In the genomic region with DNA sequence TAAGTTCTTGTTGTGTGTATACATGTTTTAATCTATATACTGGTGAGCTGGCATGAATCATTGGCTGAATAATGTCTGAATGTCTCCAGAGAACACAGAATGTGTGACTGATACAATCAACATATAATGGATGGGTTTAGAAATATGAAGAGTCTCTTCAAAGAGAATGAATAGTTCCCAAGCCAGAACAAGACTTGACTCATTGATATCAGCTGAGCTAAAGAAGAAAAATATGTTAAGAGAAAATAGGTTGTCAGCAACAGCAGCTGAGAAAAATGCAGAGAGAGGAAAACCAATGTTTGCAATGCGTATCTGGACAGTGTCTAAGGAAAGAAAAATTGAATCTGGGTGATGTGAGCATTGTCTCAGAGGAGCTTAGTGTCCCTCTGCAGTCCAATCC, we compare ENCODE assay signal across 30 cellular contexts.
DNase-seq lines count a peak whose midpoint lies in the region; ATAC-seq and TF ChIP-seq lines count a peak whose summit lies in the region.
"Had no signal": no experiment of that assay in that cellular context is flagged by ENCODE, and none has a peak within 500 bp of the region (broad histone marks: within the 10 kb centered on the region; RNA-seq: fewer than 3 reads in every experiment).

No MANE protein-coding gene starts in this region.

- DNase-seq in NCI-H226 (peak; percentile 57), brain microvascular endothelial cell (peak; percentile 69), fibroblast of mammary gland (ENCODE audit: low read depth) (peak; percentile 39), neuronal stem cell (ENCODE audit: low spot score) (no peak), DMS53 treated with DMSO at 0.1 percent for 48 hours (lab: John Stamatoyannopoulos, UW; ENCODE audit: unreplicated experiment) (no peak), upper lobe of left lung (no peak)
- no peak for DNase-seq in activated T-cell treated with anti-CD3 and anti-CD28 coated beads, Interleukin-2, amount 50 U/mL, for 72 hours
- DNase-seq: activated CD4-positive, alpha-beta T cell treated with anti-CD3 and anti-CD28 coated beads, Interleukin-2, amount 10 ng/mL, durations not matched to agents 24 days and 14 days; activated CD8-positive, alpha-beta memory T cell treated with anti-CD3 and anti-CD28 coated beads, Interleukin-2, amount 10 ng/mL, durations not matched to agents 7 days and 5 days; activated naive CD4-positive, alpha-beta T cell treated with Interleukin-2 at 50 U/mL for 16 hours; adrenal gland; C1 segment of cervical spinal cord; cortex of kidney; DND-41; endodermal cell; heart right ventricle; KBM-7; left cardiac atrium; MM.1S; NCI-H2081 treated with DMSO at 0.1 percent for 48 hours; NCI-H446; right lobe of liver; stimulated activated CD4-positive, alpha-beta T cell treated with anti-CD3 and anti-CD28 coated beads, Interleukin-12 subunit alpha, Interleukin-12 subunit beta, amount 100 ng/mL, for 4 hours; stimulated activated CD4-positive, alpha-beta T cell treated with anti-CD3 and anti-CD28 coated beads, Interleukin-4, amount 100 ng/mL, for 1 hour had no signal

- no peaks in the 10 kb centered on the region for H3K27me3 ChIP-seq in brain microvascular endothelial cell (replicated peaks)
- H3K27me3 ChIP-seq in neuronal stem cell (ENCODE audit: control insufficient read depth in 3 of 3, insufficient read depth in 3 of 3, low read depth in 1 of 3, low read length in 3 of 3): no peaks in the 10 kb centered on the region
- H3K27me3 ChIP-seq in upper lobe of left lung: no peaks in the 10 kb centered on the region
- H3K27me3 ChIP-seq: adrenal gland, breast epithelium, heart right ventricle, neutrophil, right lobe of liver had no signal

- H2BK15ac ChIP-seq in neuronal stem cell (ENCODE audit: low read length): no peak overlapping the region

- ATAC-seq in activated T-cell treated with anti-CD3 and anti-CD28 coated beads, Interleukin-2, amount 50 U/mL, for 72 hours (replicated peaks in 1 of 2): no peak
- ATAC-seq in GM18861 (IDR thresholded peaks at IDR 0.05; ENCODE audit: unreplicated experiment) (no peak), upper lobe of left lung (ENCODE audit: low FRiP score in 2 of 2) (no peak)
- ATAC-seq: activated CD8-positive, alpha-beta memory T cell treated with anti-CD3 and anti-CD28 coated beads, Interleukin-2, amount 10 ng/mL, durations not matched to agents 7 days and 5 days; heart right ventricle; left cardiac atrium; right lobe of liver; Right ventricle myocardium inferior had no signal

- H3K9ac ChIP-seq in neuronal stem cell (ENCODE audit: low read depth, low read length, poor library complexity): no peak overlapping the region

- H3K4me1 ChIP-seq in neuronal stem cell (ENCODE audit: control insufficient read depth in 2 of 2, insufficient read depth in 1 of 2, low read depth in 1 of 2, low read length in 2 of 2) (no peaks in the 10 kb centered on the region), upper lobe of left lung (no peaks in the 10 kb centered on the region)
- H3K4me1 ChIP-seq: adrenal gland, breast epithelium, HAP-1, heart right ventricle, right lobe of liver had no signal

- no peak overlapping the region for H2AK5ac ChIP-seq in neuronal stem cell (ENCODE audit: low read depth, low read length)

- no peak overlapping the region for H2BK12ac ChIP-seq in neuronal stem cell (ENCODE audit: low read length)

- no peaks in the 10 kb centered on the region for H3K4me1 Mint-ChIP-seq in activated T-cell treated with anti-CD3 and anti-CD28 coated beads, Interleukin-2, amount 50 U/mL, for 72 hours (ENCODE audit: low read depth)
- H3K4me1 Mint-ChIP-seq: activated CD4-positive, alpha-beta T cell treated with anti-CD3 and anti-CD28 coated beads, Interleukin-2, amount 10 ng/mL, durations not matched to agents 24 days and 14 days; activated CD8-positive, alpha-beta memory T cell treated with anti-CD3 and anti-CD28 coated beads, Interleukin-2, amount 10 ng/mL, durations not matched to agents 7 days and 5 days had no signal

- peak overlapping the region; percentile 19 for H2AFZ ChIP-seq in neuronal stem cell (ENCODE audit: low read length)

- H3K4me3 ChIP-seq in brain microvascular endothelial cell (ENCODE audit: low read depth, low read length) (no peak overlapping the region), fibroblast of mammary gland (ENCODE audit: control insufficient read depth, low read depth, low read length) (no peak overlapping the region), neuronal stem cell (ENCODE audit: low read length in 2 of 2) (no peak overlapping the region), upper lobe of left lung (no peak overlapping the region)
- H3K4me3 ChIP-seq: adrenal gland, breast epithelium, HAP-1, heart right ventricle, right lobe of liver had no signal

- H3K4me2 ChIP-seq in neuronal stem cell (ENCODE audit: insufficient read depth, low read length, poor library complexity, severe bottlenecking): no peak overlapping the region

- TF ChIP-seq POLR2A in upper lobe of left lung (IDR thresholded peaks at IDR 0.05): no peak

- no peak overlapping the region for H4K8ac ChIP-seq in neuronal stem cell (ENCODE audit: low read depth, low read length)

- no peak overlapping the region for H3K27ac Mint-ChIP-seq in activated T-cell treated with anti-CD3 and anti-CD28 coated beads, Interleukin-2, amount 50 U/mL, for 72 hours
- H3K27ac Mint-ChIP-seq: activated CD4-positive, alpha-beta T cell treated with anti-CD3 and anti-CD28 coated beads, Interleukin-2, amount 10 ng/mL, durations not matched to agents 24 days and 14 days; activated CD8-positive, alpha-beta memory T cell treated with anti-CD3 and anti-CD28 coated beads, Interleukin-2, amount 10 ng/mL, durations not matched to agents 7 days and 5 days; endodermal cell; T-helper 2 cell treated with Interferon-gamma antibody and Interleukin-4, amounts not matched to agents 5 μg/mL and 100 μg/mL, for 36 hours had no signal

- no peak overlapping the region for H3K4ac ChIP-seq in neuronal stem cell (ENCODE audit: low read length)

- no peaks in the 10 kb centered on the region for H3K36me3 Mint-ChIP-seq in activated T-cell treated with anti-CD3 and anti-CD28 coated beads, Interleukin-2, amount 50 U/mL, for 72 hours (ENCODE audit: insufficient read depth in 2 of 2)
- H3K36me3 Mint-ChIP-seq: activated CD8-positive, alpha-beta memory T cell treated with anti-CD3 and anti-CD28 coated beads, Interleukin-2, amount 10 ng/mL, durations not matched to agents 7 days and 5 days had no signal

- H3K9me3 ChIP-seq in neuronal stem cell (replicated peaks in 1 of 2; ENCODE audit: control insufficient read depth in 2 of 2, insufficient read depth in 1 of 2, low read depth in 1 of 2, low read length in 2 of 2): no peaks in the 10 kb centered on the region
- no peaks in the 10 kb centered on the region for H3K9me3 ChIP-seq in upper lobe of left lung
- H3K9me3 ChIP-seq: adrenal gland, breast epithelium, HAP-1, heart right ventricle, neutrophil, right lobe of liver had no signal

- H2BK120ac ChIP-seq in neuronal stem cell (ENCODE audit: low read depth, low read length): no peak overlapping the region

- H3K27ac ChIP-seq in brain microvascular endothelial cell (peak overlapping the region; percentile 54), neuronal stem cell (replicated peaks; ENCODE audit: low read length) (no peak overlapping the region), upper lobe of left lung (no peak overlapping the region)
- H3K27ac ChIP-seq: adrenal gland, breast epithelium, heart right ventricle, neutrophil, right lobe of liver had no signal

- H3K27me3 Mint-ChIP-seq in activated T-cell treated with anti-CD3 and anti-CD28 coated beads, Interleukin-2, amount 50 U/mL, for 72 hours (ENCODE audit: low read depth): no peaks in the 10 kb centered on the region
- H3K27me3 Mint-ChIP-seq: activated CD4-positive, alpha-beta T cell treated with anti-CD3 and anti-CD28 coated beads, Interleukin-2, amount 10 ng/mL, durations not matched to agents 24 days and 14 days; activated CD8-positive, alpha-beta memory T cell treated with anti-CD3 and anti-CD28 coated beads, Interleukin-2, amount 10 ng/mL, durations not matched to agents 7 days and 5 days had no signal

- H2BK5ac ChIP-seq in neuronal stem cell (ENCODE audit: low read length): no peak overlapping the region

- H3K79me1 ChIP-seq in neuronal stem cell (ENCODE audit: low read depth, low read length): no peaks in the 10 kb centered on the region

- TF ChIP-seq EP300 in upper lobe of left lung (IDR thresholded peaks at IDR 0.05): no peak

- whole genome bisulfite sequencing in neuronal stem cell (ENCODE audit: extremely low coverage in 2 of 2, insufficient read length in 2 of 2, insufficient replicate concordance in 1 of 2), 2 donors: no CpG with 5 or more reads among the region's 1 CpG
- WGBS in upper lobe of left lung, 2 donors: 74 to 83% methylated on average over 1 of the region's 1 CpG

- H4K91ac ChIP-seq in neuronal stem cell (ENCODE audit: low read depth, low read length, poor library complexity): no peak overlapping the region

- no peak overlapping the region for H3K23ac ChIP-seq in neuronal stem cell (ENCODE audit: low read depth, low read length, poor library complexity)

- H3K9me3 Mint-ChIP-seq in activated T-cell treated with anti-CD3 and anti-CD28 coated beads, Interleukin-2, amount 50 U/mL, for 72 hours: peaks cover 3 to 6% of the 10 kb centered on the region in 2 donors
- H3K9me3 Mint-ChIP-seq: activated CD4-positive, alpha-beta T cell treated with anti-CD3 and anti-CD28 coated beads, Interleukin-2, amount 10 ng/mL, durations not matched to agents 24 days and 14 days; endodermal cell had no signal

- H3K4me3 Mint-ChIP-seq in activated T-cell treated with anti-CD3 and anti-CD28 coated beads, Interleukin-2, amount 50 U/mL, for 72 hours: no peak overlapping the region
- H3K4me3 Mint-ChIP-seq: activated CD4-positive, alpha-beta T cell treated with anti-CD3 and anti-CD28 coated beads, Interleukin-2, amount 10 ng/mL, durations not matched to agents 24 days and 14 days; activated CD8-positive, alpha-beta memory T cell treated with anti-CD3 and anti-CD28 coated beads, Interleukin-2, amount 10 ng/mL, durations not matched to agents 7 days and 5 days; endodermal cell; T-helper 2 cell treated with Interferon-gamma antibody and Interleukin-4, amounts not matched to agents 5 μg/mL and 100 μg/mL, for 36 hours had no signal

- in situ Hi-C loops in brain microvascular endothelial cell (cut with HindIII; ENCODE audit: low pct_ligation_motif_present, low sequenced_read_pairs): no loop called here

- TF ChIP-seq CTCF in brain microvascular endothelial cell (IDR thresholded peaks at IDR 0.05; ENCODE audit: low read depth, low read length, missing control alignments) (no peak), fibroblast of mammary gland (conservative IDR thresholded peaks at IDR 0.05; ENCODE audit: control insufficient read depth, insufficient read depth, low read depth, low read length) (no peak), upper lobe of left lung (IDR thresholded peaks at IDR 0.05) (no peak)

- H3K18ac ChIP-seq in neuronal stem cell (ENCODE audit: low read length): no peak overlapping the region

- no peak overlapping the region for H3K14ac ChIP-seq in neuronal stem cell (ENCODE audit: low read length)

- H3K36me3 ChIP-seq in brain microvascular endothelial cell (replicated peaks) (no peaks in the 10 kb centered on the region), neuronal stem cell (replicated peaks in 1 of 2; ENCODE audit: control insufficient read depth in 2 of 2, insufficient read depth in 2 of 2, low read length in 2 of 2) (no peaks in the 10 kb centered on the region), upper lobe of left lung (no peaks in the 10 kb centered on the region)
- H3K36me3 ChIP-seq: adrenal gland, breast epithelium, HAP-1, heart right ventricle, neutrophil, right lobe of liver had no signal

Comparison
In these comparisons a context has a peak if more than half of its experiments do, and no peak if none do; other contexts are left out.
1. DNase-seq: peak in NCI-H226 (single experiment), brain microvascular endothelial cell (single experiment) and fibroblast of mammary gland (single experiment); none in neuronal stem cell (single experiment), activated T-cell treated with anti-CD3 and anti-CD28 coated beads, Interleukin-2, amount 50 U/mL, for 72 hours (0 of 2), DMS53 treated with DMSO at 0.1 percent for 48 hours (single experiment) and upper lobe of left lung (0 of 2).